In the genomic region with DNA sequence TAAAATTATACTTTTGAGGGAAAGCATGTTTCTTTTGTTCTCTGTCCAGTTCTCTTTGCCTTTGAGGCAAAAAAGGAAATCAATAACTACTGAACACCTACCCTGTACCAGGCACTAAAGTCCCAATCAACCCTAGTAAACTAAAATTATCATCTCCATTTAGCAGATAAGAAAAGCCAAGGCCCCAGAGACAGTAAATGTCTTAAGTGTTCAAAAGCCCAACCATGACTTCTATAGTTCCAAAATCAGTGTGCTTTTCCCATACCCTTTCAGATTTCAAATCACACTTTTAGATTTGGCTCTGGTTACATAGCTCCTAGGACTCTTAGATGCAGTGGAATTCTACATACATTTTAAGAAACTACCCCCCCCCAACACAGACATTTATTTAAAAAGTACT, we compare ENCODE assay signal across 18 cellular contexts.
DNase-seq lines count a peak whose midpoint lies in the region; ATAC-seq and TF ChIP-seq lines count a peak whose summit lies in the region.
"Had no signal": no experiment of that assay in that cellular context is flagged by ENCODE, and none has a peak within 500 bp of the region (broad histone marks: within the 10 kb centered on the region; RNA-seq: fewer than 3 reads in every experiment).

No MANE protein-coding gene starts in this region.

- H3K27me3 ChIP-seq in SJCRH30 (no peaks in the 10 kb centered on the region), muscle layer of duodenum (ENCODE audit: low read depth, low read length) (no peaks in the 10 kb centered on the region), thyroid gland (no peaks in the 10 kb centered on the region)
- H3K27me3 ChIP-seq: pancreas had no signal

- H3K36me3 ChIP-seq in SJCRH30: peaks cover 16% of the 10 kb centered on the region
- H3K36me3 ChIP-seq in muscle layer of duodenum (ENCODE audit: control insufficient read depth in 1 of 2, insufficient read depth in 2 of 2, low read length in 2 of 2): no peaks in the 10 kb centered on the region
- no peaks in the 10 kb centered on the region for H3K36me3 ChIP-seq in thyroid gland
- H3K36me3 ChIP-seq: pancreas had no signal

- H3K9me3 ChIP-seq in SJCRH30 (replicated peaks) (no peaks in the 10 kb centered on the region), muscle layer of duodenum (ENCODE audit: control insufficient read depth in 1 of 2, low read length in 2 of 2) (no peaks in the 10 kb centered on the region), thyroid gland (no peaks in the 10 kb centered on the region)
- H3K9me3 ChIP-seq: mucosa of descending colon, pancreas had no signal

- H3K27ac ChIP-seq in SJCRH30 (peak overlapping the region; percentile 83; the same call in 1 of the 2 replicates), muscle layer of duodenum (ENCODE audit: low read length) (peak overlapping the region; percentile 0), thyroid gland (peak overlapping the region; percentile 14 to 53 (median 39))

- intact Hi-C loops in thyroid gland (cut with DNase I): no loop called here

- no peak for ATAC-seq in HG02973 (IDR thresholded peaks at IDR 0.05; ENCODE audit: unreplicated experiment)
- ATAC-seq: mucosa of descending colon, pancreas had no signal

- peaks cover 32% of the 10 kb centered on the region for H3K4me1 ChIP-seq in SJCRH30
- H3K4me1 ChIP-seq in muscle layer of duodenum (ENCODE audit: control insufficient read depth in 1 of 2, insufficient read depth in 2 of 2, low read length in 2 of 2): peaks cover 11 to 19% of the 10 kb centered on the region in 2 donors
- peaks cover 52 to 76% of the 10 kb centered on the region in 2 donors for H3K4me1 ChIP-seq in thyroid gland

- peak in 1 of 2 experiments; percentile 28 for DNase-seq in SJCRH30
- DNase-seq in epithelial cell of proximal tubule (ENCODE audit: low read depth): no peak
- no peak for DNase-seq in thyroid gland
- no peak for DNase-seq in SK-N-DZ (ENCODE audit: low spot score)
- DNase-seq in medulla oblongata (ENCODE audit: extremely low spot score): no peak
- no peak for DNase-seq in H4 (ENCODE audit: low spot score)
- DNase-seq: activated CD4-positive, CD25-positive, alpha-beta regulatory T cell treated with anti-CD3 and anti-CD28 coated beads, Interleukin-2, amount 50 U/mL, for 72 hours; activated gamma-delta T cell; DMS79; foreskin fibroblast; immature natural killer cell; mucosa of descending colon; NCI-H1436 treated with DMSO at 0.1 percent for 48 hours; NCI-H226; NK-92 treated with Interleukin-12 subunit alpha and Interleukin-12 subunit beta, amount 100 ng/mL, for 24 hours; pancreas had no signal

- TF ChIP-seq POLR2A in thyroid gland (IDR thresholded peaks at IDR 0.05): no peak

- TF ChIP-seq CTCF in epithelial cell of proximal tubule (conservative IDR thresholded peaks at IDR 0.05; ENCODE audit: low read depth, low read length): no peak
- no peak for TF ChIP-seq CTCF in thyroid gland (IDR thresholded peaks at IDR 0.05)

- peak overlapping the region; percentile 59 for H3K4me3 ChIP-seq in SJCRH30
- peak overlapping the region; percentile 7 for H3K4me3 ChIP-seq in epithelial cell of proximal tubule (ENCODE audit: low read depth, low read length)
- H3K4me3 ChIP-seq in muscle layer of duodenum (ENCODE audit: low read depth in 1 of 2, low read length in 2 of 2): peak overlapping the region; percentile 19 to 25
- H3K4me3 ChIP-seq in thyroid gland (replicated peaks in 1 of 3): no peak overlapping the region
- H3K4me3 ChIP-seq: mucosa of descending colon, pancreas had no signal

Comparison
In these comparisons a context has a peak if more than half of its experiments do, and no peak if none do; other contexts are left out.
1. H3K27ac ChIP-seq: peak in every context shown above with its lines; median percentile 83 in SJCRH30; 39 in thyroid gland; 0 in muscle layer of duodenum.
2. H3K4me3 ChIP-seq: peak in SJCRH30 (single experiment), epithelial cell of proximal tubule (single experiment) and muscle layer of duodenum (2 of 2); none in thyroid gland (0 of 3).